In the genomic region with DNA sequence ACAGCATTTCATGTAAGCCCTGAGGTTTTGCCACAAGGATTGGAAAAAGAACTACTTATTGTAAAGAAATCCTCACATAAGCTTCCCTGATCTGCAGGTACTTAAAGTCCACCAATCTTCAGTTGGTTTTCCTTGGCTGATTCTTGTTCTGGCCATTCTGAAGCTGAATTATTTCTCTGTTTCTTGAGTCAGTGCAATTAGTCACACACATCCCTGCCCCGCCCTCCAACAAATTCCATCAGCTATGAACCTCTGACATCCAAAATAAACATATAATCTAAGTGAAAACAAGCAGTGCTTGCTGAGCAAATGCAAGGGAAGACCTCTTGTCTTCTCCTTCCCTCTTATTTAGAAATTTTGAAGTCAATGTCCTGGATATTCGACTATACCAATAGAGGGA, we compare ENCODE assay signal across 11 cellular contexts. TPM values are rescaled to one million over a fixed set of nuclear protein-coding genes. Genes with fewer than 3 reads are reported as not detected.
DNase-seq lines count a peak whose midpoint lies in the region; ATAC-seq and TF ChIP-seq lines count a peak whose summit lies in the region.
"Had no signal": no experiment of that assay in that cellular context is flagged by ENCODE, and none has a peak within 500 bp of the region (broad histone marks: within the 10 kb centered on the region; RNA-seq: fewer than 3 reads in every experiment).

No MANE protein-coding gene starts in this region.

- H3K27ac Mint-ChIP-seq in central memory CD8-positive, alpha-beta T cell (ENCODE audit: low read depth), result peak overlapping the region; percentile 87
- peak overlapping the region; percentile 68 to 95 (median 90) for H3K27ac Mint-ChIP-seq in naive thymus-derived CD4-positive, alpha-beta T cell

- POLR2A ChIA-PET in PC-3 (lab: Charles Lee; ENCODE audit: unreplicated experiment), result interaction anchor here (0.7 kb wide), 1 partner anchor 675 kb away, joined by 3 read pairs; no protein-coding TSS in a partner anchor
- POLR2A ChIA-PET in naive thymus-derived CD4-positive, alpha-beta T cell (lab: Charles Lee), result interaction anchor here (0.9 to 10.2 kb wide), 6 partner anchors 11 to 61 kb away, joined by 3 to 144 read pairs (median 4); a partner anchor contains a TSS

- H3K9me3 Mint-ChIP-seq in central memory CD8-positive, alpha-beta T cell, result no peaks in the 10 kb centered on the region
- H3K9me3 Mint-ChIP-seq in naive thymus-derived CD4-positive, alpha-beta T cell, result peaks cover 0 to 3% (median 0%) of the 10 kb centered on the region in 11 donors

- H3K4me1 Mint-ChIP-seq in central memory CD8-positive, alpha-beta T cell, result peaks cover 34% of the 10 kb centered on the region
- peaks cover 13 to 76% (median 51%) of the 10 kb centered on the region in 7 donors for H3K4me1 Mint-ChIP-seq in naive thymus-derived CD4-positive, alpha-beta T cell

- no peak overlapping the region for H3K9ac ChIP-seq in PC-3 (ENCODE audit: low read length)

- peaks cover 33% of the 10 kb centered on the region for H3K36me3 Mint-ChIP-seq in central memory CD8-positive, alpha-beta T cell (ENCODE audit: insufficient read depth)
- H3K36me3 Mint-ChIP-seq in naive thymus-derived CD4-positive, alpha-beta T cell, result peaks cover 6 to 22% (median 10%) of the 10 kb centered on the region in 5 donors

- no peaks in the 10 kb centered on the region for H3K79me2 ChIP-seq in PC-3 (ENCODE audit: low read length)

- intact Hi-C loops in PC-3 (cut with micrococcal nuclease), result loop anchor here (1.0 kb wide), 1 partner anchor 42 kb away; a partner anchor contains a TSS
- intact Hi-C loops in naive thymus-derived CD4-positive, alpha-beta T cell (cut with micrococcal nuclease), result no loop called here

- no TSS peak for BruUV-seq in PC-3 (replicated peaks; lab: Mats Ljungman, UMichigan)

- ATAC-seq in PC-3 (peak; percentile 91), HG03571 (IDR thresholded peaks at IDR 0.05; ENCODE audit: unreplicated experiment) (no peak)
- no peak for ATAC-seq in central memory CD8-positive, alpha-beta T cell (replicated peaks; ENCODE audit: extremely low read depth, poor library complexity, severe bottlenecking)
- no peak for ATAC-seq in naive thymus-derived CD4-positive, alpha-beta T cell

- no peak for TF ChIP-seq CTCF in PC-3 (conservative IDR thresholded peaks at IDR 0.05; ENCODE audit: low read depth, low read length)

- no peak overlapping the region for H2AFZ ChIP-seq in PC-3 (ENCODE audit: low read length)

- peak; percentile 16 for DNase-seq in NCI-H82 (lab: John Stamatoyannopoulos, UW)
- no peak for DNase-seq in NCI-H82 treated with DMSO at 0.1 percent for 48 hours (lab: John Stamatoyannopoulos, UW; ENCODE audit: unreplicated experiment)
- DNase-seq in PC-3, result peak; percentile 78
- DNase-seq in central memory CD8-positive, alpha-beta T cell (ENCODE audit: low spot score in 2 of 2), result no peak
- no peak for DNase-seq in naive thymus-derived CD4-positive, alpha-beta T cell
- DNase-seq in DMS53 (lab: John Stamatoyannopoulos, UW), result no peak
- DNase-seq in UCSD-AML1 (lab: John Stamatoyannopoulos, UW; ENCODE audit: unreplicated experiment), result no peak

- H3K27ac ChIP-seq in PC-3 (ENCODE audit: low read length), result peak overlapping the region; percentile 17; the same call in 1 of the 2 replicates
- peak overlapping the region; percentile 66 for H3K27ac ChIP-seq in naive thymus-derived CD4-positive, alpha-beta T cell (ENCODE audit: low read depth, low read length)
- H3K27ac ChIP-seq: 22Rv1, cardiac muscle cell, VCaP had no signal

- H3K27me3 ChIP-seq in PC-3 (ENCODE audit: low read length), result no peaks in the 10 kb centered on the region
- H3K27me3 ChIP-seq in naive thymus-derived CD4-positive, alpha-beta T cell (ENCODE audit: control insufficient read depth in 2 of 2, insufficient read depth in 2 of 2, low read length in 2 of 2), result no peaks in the 10 kb centered on the region
- H3K27me3 ChIP-seq: cardiac muscle cell had no signal

- H3K9me3 ChIP-seq in PC-3 (ENCODE audit: low read length), result no peaks in the 10 kb centered on the region
- no peaks in the 10 kb centered on the region for H3K9me3 ChIP-seq in naive thymus-derived CD4-positive, alpha-beta T cell (ENCODE audit: control insufficient read depth in 2 of 3, low read length in 3 of 3)

- H3K4me3 Mint-ChIP-seq in central memory CD8-positive, alpha-beta T cell, result no peak overlapping the region
- H3K4me3 Mint-ChIP-seq in naive thymus-derived CD4-positive, alpha-beta T cell, result peak overlapping the region in 6 of 10 donors; percentile 5 to 78 (median 56)

- peak overlapping the region; percentile 54 for H3K4me2 ChIP-seq in PC-3 (ENCODE audit: low read length)

- peaks cover 22% of the 10 kb centered on the region for H3F3A ChIP-seq in PC-3 (ENCODE audit: low read length, unreplicated experiment)

- no peak overlapping the region for H3K4me3 ChIP-seq in PC-3 (ENCODE audit: low read length)
- no peak overlapping the region for H3K4me3 ChIP-seq in naive thymus-derived CD4-positive, alpha-beta T cell (ENCODE audit: low read length)
- H3K4me3 ChIP-seq: cardiac muscle cell had no signal

- no peaks in the 10 kb centered on the region for H4K20me1 ChIP-seq in PC-3 (ENCODE audit: low read length)

- H3K9me2 ChIP-seq in PC-3 (replicated peaks; ENCODE audit: low read length), result no peaks in the 10 kb centered on the region

- H3K36me3 ChIP-seq in PC-3 (ENCODE audit: low read depth, low read length), result peaks cover 24% of the 10 kb centered on the region
- H3K36me3 ChIP-seq in naive thymus-derived CD4-positive, alpha-beta T cell (ENCODE audit: control insufficient read depth in 2 of 3, insufficient read depth in 3 of 3, low read length in 3 of 3), result peaks cover 5 to 10% (median 9%) of the 10 kb centered on the region in 3 experiments

- CTCF ChIA-PET in PC-3 (lab: Charles Lee), result no interaction called here
- CTCF ChIA-PET in naive thymus-derived CD4-positive, alpha-beta T cell (lab: Charles Lee), result interaction anchor here (1.1 to 1.3 kb wide), 2 partner anchors 10 to 12 kb away, joined by 3 to 4 read pairs; a partner anchor contains a TSS

- no peaks in the 10 kb centered on the region for H3K27me3 Mint-ChIP-seq in central memory CD8-positive, alpha-beta T cell
- peaks cover 0 to 5% (median 0%) of the 10 kb centered on the region in 5 donors for H3K27me3 Mint-ChIP-seq in naive thymus-derived CD4-positive, alpha-beta T cell

- peaks cover 16% of the 10 kb centered on the region for H3K4me1 ChIP-seq in PC-3 (ENCODE audit: insufficient read depth, low read length)
- peaks cover 22 to 28% of the 10 kb centered on the region in 2 donors for H3K4me1 ChIP-seq in naive thymus-derived CD4-positive, alpha-beta T cell (ENCODE audit: control insufficient read depth in 2 of 2, insufficient read depth in 2 of 2, low read length in 2 of 2)

RNA-seq across cellular contexts. Expression of a gene that starts 8.2 kb away (rescaled TPM):
- 0.63 TPM in 1 of 2 replicates, not detected in the other for total RNA-seq in PC-3 (2014; rRNA removed)
- total RNA-seq in naive thymus-derived CD4-positive, alpha-beta T cell, result under 1 TPM in 2 of 5 experiments, not detected in 3; 0.13 to 0.22 TPM
- not detected for polyA plus RNA-seq in naive thymus-derived CD4-positive, alpha-beta T cell
- total RNA-seq: cardiac muscle cell had no signal
- polyA plus RNA-seq: cardiac muscle cell had no signal

RNA-seq across cellular contexts. Expression of a gene that starts 12.4 kb away (rescaled TPM):
- total RNA-seq in PC-3 (2014; rRNA removed), result 20.2 and 21.9 TPM in 2 replicates
- total RNA-seq in naive thymus-derived CD4-positive, alpha-beta T cell, result 100 to 1,000 TPM in 4 of 5 experiments, 10 to 100 TPM in 1; 85.5 to 136 (median 118) TPM
- 10 to 100 TPM; 21.6 to 22.2 TPM for polyA plus RNA-seq in naive thymus-derived CD4-positive, alpha-beta T cell

RNA-seq across cellular contexts. Expression of a gene that starts 42.0 kb away (rescaled TPM):
- total RNA-seq in PC-3 (2014; rRNA removed), result 14.8 and 17.2 TPM in 2 replicates
- 10 to 100 TPM; 46.8 to 75.2 (median 54.0) TPM for total RNA-seq in naive thymus-derived CD4-positive, alpha-beta T cell
- polyA plus RNA-seq in naive thymus-derived CD4-positive, alpha-beta T cell, result 10 to 100 TPM; 38.3 to 47.8 TPM

RNA-seq across cellular contexts. Expression of a gene that starts 43.6 kb away (rescaled TPM):
- total RNA-seq in PC-3 (2014; rRNA removed), result 1.1 and 1.3 TPM in 2 replicates
- total RNA-seq in naive thymus-derived CD4-positive, alpha-beta T cell, result 10 to 100 TPM in 4 of 5 experiments, 1 to 10 TPM in 1; 5.8 to 17.3 (median 13.5) TPM
- polyA plus RNA-seq in naive thymus-derived CD4-positive, alpha-beta T cell, result 10 to 100 TPM; 16.5 to 22.2 TPM

Comparison
In these comparisons a context has a peak if more than half of its experiments do, and no peak if none do; other contexts are left out.
1. DNase-seq: peak in NCI-H82 (single experiment) and PC-3 (single experiment); none in NCI-H82 treated with DMSO at 0.1 percent for 48 hours (single experiment), central memory CD8-positive, alpha-beta T cell (0 of 2), naive thymus-derived CD4-positive, alpha-beta T cell (0 of 9), DMS53 (single experiment) and UCSD-AML1 (single experiment).